In genomic region chr1:16369821-16370220, GRCh38 we compare ENCODE assay signal across 21 cellular contexts. TPM values are rescaled to one million over a fixed set of nuclear protein-coding genes. Genes with fewer than 3 reads are reported as not detected.
A peak's percentile ranks its signal among the peaks of the same experiment; 100 is the strongest.
DNase-seq lines count a peak whose midpoint lies in the region; ATAC-seq and TF ChIP-seq lines count a peak whose summit lies in the region.
"Had no signal": no experiment of that assay in that cellular context is flagged by ENCODE, and none has a peak within 500 bp of the region (broad histone marks: within the 10 kb centered on the region; RNA-seq: fewer than 3 reads in every experiment).

No MANE protein-coding gene starts in this region.

- TF ChIP-seq POLR2A in breast epithelium (IDR thresholded peaks at IDR 0.05): no peak

- CTCF ChIA-PET in MCF 10A (lab: Yijun Ruan, JAX): no interaction called here

- no peaks in the 10 kb centered on the region for H3K27me3 Mint-ChIP-seq in MCF 10A (ENCODE audit: insufficient read depth, unreplicated experiment)
- H3K27me3 Mint-ChIP-seq in activated T-helper 2 cell treated with anti-CD3 and anti-CD28 coated beads, Interferon-gamma antibody, Interleukin-2, Interleukin-4, amounts not matched to agents 10 μg/mL and 5 μg/mL and 100 μg/mL, durations not matched to agents 14 hours and 24 hours and 36 hours (ENCODE audit: low read depth): no peaks in the 10 kb centered on the region

- ATAC-seq in stimulated activated effector memory CD8-positive, alpha-beta T cell treated with anti-CD3 and anti-CD28 coated beads, Interleukin-12 subunit alpha, Interleukin-12 subunit beta, amount 100 ng/mL, for 72 hours: no peak
- ATAC-seq in HG02884 (IDR thresholded peaks at IDR 0.05; ENCODE audit: unreplicated experiment) (no peak), GM21786 (IDR thresholded peaks at IDR 0.05; ENCODE audit: unreplicated experiment) (no peak)

- H3K9ac ChIP-seq in NT2/D1 (ENCODE audit: insufficient read length, low read depth): peak overlapping the region; percentile 21

- no TSS peak for BruUV-seq in MCF 10A (replicated peaks; lab: Mats Ljungman, UMichigan)

- no peaks in the 10 kb centered on the region for H3K9me3 ChIP-seq in breast epithelium
- H3K9me3 ChIP-seq in NT2/D1 (ENCODE audit: insufficient read depth, low read length): no peaks in the 10 kb centered on the region
- H3K9me3 ChIP-seq: neutrophil, tibial artery had no signal

- POLR2A ChIA-PET in MCF 10A (lab: Yijun Ruan, JAX): no interaction called here

- no peaks in the 10 kb centered on the region for H3K36me3 ChIP-seq in breast epithelium
- peaks cover 15% of the 10 kb centered on the region for H3K36me3 ChIP-seq in NT2/D1 (ENCODE audit: insufficient read depth, insufficient read length, low read length)
- H3K36me3 ChIP-seq: cardiac muscle cell, tibial artery had no signal

- no peak for TF ChIP-seq CTCF in MCF 10A (IDR thresholded peaks at IDR 0.05; ENCODE audit: unreplicated experiment)
- TF ChIP-seq CTCF in breast epithelium (IDR thresholded peaks at IDR 0.05): no peak

- no peak for DNase-seq in MCF 10A (ENCODE audit: unreplicated experiment)
- DNase-seq in breast epithelium (ENCODE audit: low spot score in 2 of 2): no peak
- no peak for DNase-seq in NT2/D1 (ENCODE audit: low read depth, low spot score)
- DNase-seq in activated T-helper 2 cell treated with anti-CD3 and anti-CD28 coated beads, Interferon-gamma antibody, Interleukin-2, Interleukin-4, amounts not matched to agents 10 μg/mL and 5 μg/mL and 100 μg/mL, durations not matched to agents 14 hours and 24 hours and 36 hours (ENCODE audit: low spot score): no peak
- no peak for DNase-seq in stimulated activated effector memory CD8-positive, alpha-beta T cell treated with anti-CD3 and anti-CD28 coated beads, Interleukin-12 subunit alpha, Interleukin-12 subunit beta, amount 100 ng/mL, for 72 hours (ENCODE audit: low spot score in 2 of 2)
- no peak for DNase-seq in central memory CD4-positive, alpha-beta T cell
- DNase-seq: activated effector memory CD4-positive, alpha-beta T cell treated with anti-CD3 and anti-CD28 coated beads, Interleukin-2, amount 50 U/mL, for 16 hours; amniotic stem cell; DMS53; Karpas-422; NCI-H1092; NCI-H187 treated with DMSO at 0.1 percent for 48 hours; NCI-H748 treated with DMSO at 0.1 percent for 48 hours; OCI-M1; stimulated activated naive CD4-positive, alpha-beta T cell treated with Interleukin-2 at 50 U/mL for 16 hours; tibial artery had no signal

- no peak overlapping the region for H3K27ac Mint-ChIP-seq in MCF 10A (ENCODE audit: low read depth, unreplicated experiment)
- no peak overlapping the region for H3K27ac Mint-ChIP-seq in activated T-helper 2 cell treated with anti-CD3 and anti-CD28 coated beads, Interferon-gamma antibody, Interleukin-2, Interleukin-4, amounts not matched to agents 10 μg/mL and 5 μg/mL and 100 μg/mL, durations not matched to agents 14 hours and 24 hours and 36 hours
- H3K27ac Mint-ChIP-seq in stimulated activated effector memory CD8-positive, alpha-beta T cell treated with anti-CD3 and anti-CD28 coated beads, Interleukin-12 subunit alpha, Interleukin-12 subunit beta, amount 100 ng/mL, for 72 hours: no peak overlapping the region

- intact Hi-C loops in MCF 10A (cut with micrococcal nuclease) (loop anchor here (10.0 kb wide), 1 partner anchor 365 kb away; the partner anchor contains the start of gene SRARP), breast epithelium (cut with DNase I; ENCODE audit: low total_unique reads) (no loop called here)
- intact Hi-C loops in activated T-helper 2 cell treated with anti-CD3 and anti-CD28 coated beads, Interferon-gamma antibody, Interleukin-2, Interleukin-4, amounts not matched to agents 10 μg/mL and 5 μg/mL and 100 μg/mL, durations not matched to agents 14 hours and 24 hours and 36 hours (cut with micrococcal nuclease): loop anchor here (2.0 to 10.0 kb wide), 4 partner anchors 17 to 685 kb away; partner anchors contain the start of gene PLEKHM2

- H3K27ac ChIP-seq in breast epithelium: no peak overlapping the region
- H3K27ac ChIP-seq: cardiac muscle cell, neutrophil had no signal

- H3K9me3 Mint-ChIP-seq in MCF 10A (ENCODE audit: unreplicated experiment): no peaks in the 10 kb centered on the region
- no peaks in the 10 kb centered on the region for H3K9me3 Mint-ChIP-seq in activated T-helper 2 cell treated with anti-CD3 and anti-CD28 coated beads, Interferon-gamma antibody, Interleukin-2, Interleukin-4, amounts not matched to agents 10 μg/mL and 5 μg/mL and 100 μg/mL, durations not matched to agents 14 hours and 24 hours and 36 hours
- H3K9me3 Mint-ChIP-seq in stimulated activated effector memory CD8-positive, alpha-beta T cell treated with anti-CD3 and anti-CD28 coated beads, Interleukin-12 subunit alpha, Interleukin-12 subunit beta, amount 100 ng/mL, for 72 hours: no peaks in the 10 kb centered on the region

- H3K4me1 Mint-ChIP-seq in MCF 10A (ENCODE audit: insufficient read depth, unreplicated experiment): peaks cover 23% of the 10 kb centered on the region
- peaks cover 44% of the 10 kb centered on the region for H3K4me1 Mint-ChIP-seq in activated T-helper 2 cell treated with anti-CD3 and anti-CD28 coated beads, Interferon-gamma antibody, Interleukin-2, Interleukin-4, amounts not matched to agents 10 μg/mL and 5 μg/mL and 100 μg/mL, durations not matched to agents 14 hours and 24 hours and 36 hours (ENCODE audit: low read depth)
- H3K4me1 Mint-ChIP-seq in stimulated activated effector memory CD8-positive, alpha-beta T cell treated with anti-CD3 and anti-CD28 coated beads, Interleukin-12 subunit alpha, Interleukin-12 subunit beta, amount 100 ng/mL, for 72 hours: peaks cover 52% of the 10 kb centered on the region

- no peaks in the 10 kb centered on the region for H3K27me3 ChIP-seq in breast epithelium
- H3K27me3 ChIP-seq in NT2/D1 (ENCODE audit: insufficient read depth, insufficient read length): no peaks in the 10 kb centered on the region
- H3K27me3 ChIP-seq: cardiac muscle cell, neutrophil, tibial artery had no signal

- H3K36me3 Mint-ChIP-seq in MCF 10A (ENCODE audit: insufficient read depth, unreplicated experiment): peaks cover 32% of the 10 kb centered on the region
- peaks cover 44% of the 10 kb centered on the region for H3K36me3 Mint-ChIP-seq in activated T-helper 2 cell treated with anti-CD3 and anti-CD28 coated beads, Interferon-gamma antibody, Interleukin-2, Interleukin-4, amounts not matched to agents 10 μg/mL and 5 μg/mL and 100 μg/mL, durations not matched to agents 14 hours and 24 hours and 36 hours (ENCODE audit: low read depth)
- peaks cover 76% of the 10 kb centered on the region for H3K36me3 Mint-ChIP-seq in stimulated activated effector memory CD8-positive, alpha-beta T cell treated with anti-CD3 and anti-CD28 coated beads, Interleukin-12 subunit alpha, Interleukin-12 subunit beta, amount 100 ng/mL, for 72 hours

- H3K4me3 ChIP-seq in breast epithelium (no peak overlapping the region), NT2/D1 (ENCODE audit: insufficient read length, low read depth) (no peak overlapping the region)
- H3K4me3 ChIP-seq: cardiac muscle cell, lung had no signal

- H3K4me3 Mint-ChIP-seq in MCF 10A (ENCODE audit: unreplicated experiment): peak overlapping the region; percentile 74
- peak overlapping the region; percentile 96 for H3K4me3 Mint-ChIP-seq in activated T-helper 2 cell treated with anti-CD3 and anti-CD28 coated beads, Interferon-gamma antibody, Interleukin-2, Interleukin-4, amounts not matched to agents 10 μg/mL and 5 μg/mL and 100 μg/mL, durations not matched to agents 14 hours and 24 hours and 36 hours (ENCODE audit: low read depth)
- H3K4me3 Mint-ChIP-seq in stimulated activated effector memory CD8-positive, alpha-beta T cell treated with anti-CD3 and anti-CD28 coated beads, Interleukin-12 subunit alpha, Interleukin-12 subunit beta, amount 100 ng/mL, for 72 hours: peak overlapping the region; percentile 95

- no peaks in the 10 kb centered on the region for H3K4me1 ChIP-seq in breast epithelium
- H3K4me1 ChIP-seq in NT2/D1 (ENCODE audit: insufficient read depth, insufficient read length): no peaks in the 10 kb centered on the region

RNA-seq across cellular contexts. Expression of gene SZRD1, which starts 2.8 kb away (rescaled TPM):
- total RNA-seq in MCF 10A (2022): 108 and 114 TPM in 2 replicates
- total RNA-seq in breast epithelium: 10 to 100 TPM; 59.0 to 77.4 (median 61.3) TPM
- 198 TPM in 2 replicates for total RNA-seq in activated T-helper 2 cell treated with anti-CD3 and anti-CD28 coated beads, Interferon-gamma antibody, Interleukin-2, Interleukin-4, amounts not matched to agents 10 μg/mL and 5 μg/mL and 100 μg/mL, durations not matched to agents 14 hours and 24 hours and 36 hours

RNA-seq across cellular contexts. Expression of gene FBXO42, which starts 17.5 kb away (rescaled TPM):
- total RNA-seq in MCF 10A (2022) (21.9 and 24.9 TPM in 2 replicates), breast epithelium (10 to 100 TPM; 20.3 to 28.5 (median 26.7) TPM)
- total RNA-seq in activated T-helper 2 cell treated with anti-CD3 and anti-CD28 coated beads, Interferon-gamma antibody, Interleukin-2, Interleukin-4, amounts not matched to agents 10 μg/mL and 5 μg/mL and 100 μg/mL, durations not matched to agents 14 hours and 24 hours and 36 hours: 17.9 and 18.5 TPM in 2 replicates
